Comparison of ENCODE assay signal across 33 cellular contexts in genomic region chr3:171755015-171755589, GRCh38. TPM values are rescaled to one million over a fixed set of nuclear protein-coding genes. Genes with fewer than 3 reads are reported as not detected.
A peak's percentile ranks its signal among the peaks of the same experiment; 100 is the strongest.
DNase-seq lines count a peak whose midpoint lies in the region; ATAC-seq, FAIRE-seq and TF ChIP-seq lines count a peak whose summit lies in the region.
"Had no signal": no experiment of that assay in that cellular context is flagged by ENCODE, and none has a peak within 500 bp of the region (broad histone marks: within the 10 kb centered on the region; RNA-seq: fewer than 3 reads in every experiment).

No MANE protein-coding gene starts in this region.

- RAD21 ChIA-PET in GM12878 (lab: Charles Lee; ENCODE audit: unreplicated experiment): interaction anchor here (0.8 to 7.7 kb wide), 8 partner anchors 10 to 746 kb away, joined by 3 to 119 read pairs (median 5); no protein-coding TSS in a partner anchor

- H3K9ac ChIP-seq in mammary epithelial cell (ENCODE audit: insufficient read depth, low read length) (no peak overlapping the region), GM12878 (ENCODE audit: control insufficient read depth, insufficient read depth, low read length) (no peak overlapping the region)
- H3K9ac ChIP-seq: KMS-11 had no signal

- WGBS in mammary epithelial cell (ENCODE audit: low coverage, missing lambda C conversion rate): 96% methylated on average over 2 of the region's 2 CpGs
- WGBS in GM12878 (ENCODE audit: insufficient coverage, insufficient replicate concordance, low lambda C conversion rate, missing lambda C conversion rate): 14% methylated on average over 2 of the region's 2 CpGs

- SMC1A ChIA-PET in GM12878 (lab: Charles Lee; ENCODE audit: uncharacterized antibody, unreplicated experiment): interaction anchor here (0.9 to 8.7 kb wide), 16 partner anchors 9 to 79 kb away, joined by 3 to 192 read pairs (median 4); no protein-coding TSS in a partner anchor

- FAIRE-seq in GM12878 (lab: Jason Lieb, UNC): no peak
- FAIRE-seq: HTR-8/SVneo, urothelium cell line had no signal

- peak; percentile 65 for ATAC-seq in GM12878
- ATAC-seq in HG03095 (IDR thresholded peaks at IDR 0.05; ENCODE audit: unreplicated experiment): no peak
- ATAC-seq: activated CD4-positive, alpha-beta T cell treated with anti-CD3 and anti-CD28 coated beads for 36 hours; left lobe of liver had no signal

- POLR2A ChIA-PET in MCF 10A (lab: Yijun Ruan, JAX): interaction anchor here (0.6 to 1.3 kb wide), 5 partner anchors 13 to 504 kb away, joined by 3 to 5 read pairs (median 3); no protein-coding TSS in a partner anchor
- POLR2A ChIA-PET in GM12878 (lab: Charles Lee): interaction anchor here (0.7 to 3.3 kb wide), 8 partner anchors 10 to 79 kb away, joined by 3 to 19 read pairs (median 5); partner anchors contain the start of gene PLD1

- TF ChIP-seq CTCF in mammary epithelial cell (conservative IDR thresholded peaks at IDR 0.05 in 1 of 2, IDR thresholded peaks at IDR 0.05 in 1 of 2; ENCODE audit: extremely low read depth in 1 of 2, insufficient read depth in 1 of 2, low read depth in 1 of 2, low read length in 2 of 2): no peak
- no peak for TF ChIP-seq CTCF in MCF 10A (IDR thresholded peaks at IDR 0.05; ENCODE audit: unreplicated experiment)
- TF ChIP-seq CTCF in NB4 (IDR thresholded peaks at IDR 0.05; ENCODE audit: low read depth, low read length): no peak
- TF ChIP-seq CTCF in GM12878 (IDR thresholded peaks at IDR 0.05 in 2 of 3, conservative IDR thresholded peaks at IDR 0.05 in 1 of 3; ENCODE audit: control insufficient read depth in 2 of 3, extremely low read depth in 1 of 3, insufficient read depth in 1 of 3, low read depth in 3 of 3, low read length in 3 of 3): no peak
- TF ChIP-seq CTCF in progenitor cell of endocrine pancreas (IDR thresholded peaks at IDR 0.05; ENCODE audit: unreplicated experiment): no peak
- no peak for TF ChIP-seq CTCF in GM10266 (IDR thresholded peaks at IDR 0.05; ENCODE audit: control insufficient read depth, insufficient read depth, low read depth, missing control alignments)

- H4K20me1 ChIP-seq in mammary epithelial cell (ENCODE audit: insufficient read depth, low read length) (no peaks in the 10 kb centered on the region), GM12878 (ENCODE audit: control insufficient read depth, insufficient read depth) (no peaks in the 10 kb centered on the region)

- CTCF ChIA-PET in mammary epithelial cell (lab: Charles Lee; ENCODE audit: low non-redundant PET): interaction anchor here (0.6 kb wide), 1 partner anchor 58 kb away, joined by 3 read pairs; no protein-coding TSS in a partner anchor
- CTCF ChIA-PET in MCF 10A (lab: Yijun Ruan, JAX): interaction anchor here (0.6 to 2.8 kb wide), 3 partner anchors 17 to 100 kb away, joined by 3 to 20 read pairs (median 3); no protein-coding TSS in a partner anchor
- CTCF ChIA-PET in GM12878 (lab: Yijun Ruan, JAX): interaction anchor here (0.6 to 12.1 kb wide), 5 partner anchors 14 to 646 kb away, joined by 3 to 210 read pairs (median 3); no protein-coding TSS in a partner anchor

- H3K27ac Mint-ChIP-seq in MCF 10A (ENCODE audit: low read depth, unreplicated experiment) (no peak overlapping the region), progenitor cell of endocrine pancreas (no peak overlapping the region)
- H3K27ac Mint-ChIP-seq: activated CD4-positive, alpha-beta T cell treated with anti-CD3 and anti-CD28 coated beads for 36 hours; activated naive CD8-positive, alpha-beta T cell treated with anti-CD3 and anti-CD28 coated beads, Interleukin-2, amount 10 ng/mL, durations not matched to agents 7 days and 5 days; CD8-positive, alpha-beta memory T cell; endodermal cell; stimulated activated naive B cell treated with anti-CD40 and anti-IgM and Interleukin-4, amounts not matched to agents 10 μg/mL and 1 μg/mL and 100 μg/mL, for 72 hours had no signal

- no peak for TF ChIP-seq RAD21 in GM12878 (IDR thresholded peaks at IDR 0.05; ENCODE audit: insufficient read depth, low read depth, low read length)

- no peaks in the 10 kb centered on the region for H3K27me3 ChIP-seq in mammary epithelial cell (ENCODE audit: insufficient read depth, low read length)
- H3K27me3 ChIP-seq in GM12878 (replicated peaks in 1 of 2; ENCODE audit: control insufficient read depth in 2 of 2, insufficient read depth in 2 of 2, low read length in 1 of 2): peaks cover 0 to 3% of the 10 kb centered on the region in 2 experiments; a peak in 1 of 4 replicates
- H3K27me3 ChIP-seq: ascending aorta, sigmoid colon had no signal

- dilution Hi-C loops in mammary epithelial cell (cut with HindIII; ENCODE audit: low sequenced_read_pairs): no loop called here

- in situ Hi-C loops in mammary epithelial cell (cut with MboI; ENCODE audit: low sequenced_read_pairs in 2 of 2) (no loop called here), GM12878 (cut with MboI) (no loop called here)

- no peaks in the 10 kb centered on the region for H3K79me2 ChIP-seq in mammary epithelial cell (ENCODE audit: insufficient read depth, low read length)
- H3K79me2 ChIP-seq in GM12878 (ENCODE audit: control insufficient read depth, insufficient read depth, low read length): no peaks in the 10 kb centered on the region

- BruUV-seq in mammary epithelial cell (replicated peaks; lab: Mats Ljungman, UMichigan) (no TSS peak), MCF 10A (replicated peaks; lab: Mats Ljungman, UMichigan) (no TSS peak), GM12878 (replicated peaks; lab: Mats Ljungman, UMichigan) (TSS peak; percentile 8)

- H3K4me2 ChIP-seq in mammary epithelial cell (ENCODE audit: insufficient read depth, low read depth, low read length) (no peak overlapping the region), GM12878 (ENCODE audit: control insufficient read depth, insufficient read depth) (peak overlapping the region; percentile 30; the same call in 1 of the 2 replicates)
- H3K4me2 ChIP-seq: KMS-11 had no signal

- H3K9me3 ChIP-seq in mammary epithelial cell (replicated peaks; ENCODE audit: insufficient read depth, low read length) (no peaks in the 10 kb centered on the region), GM12878 (replicated peaks; ENCODE audit: control insufficient read depth, insufficient read depth, low read length) (no peaks in the 10 kb centered on the region)
- H3K9me3 ChIP-seq: ascending aorta, HAP-1, prostate gland, sigmoid colon had no signal

- no peak for TF ChIP-seq EP300 in GM12878 (IDR thresholded peaks at IDR 0.05; ENCODE audit: borderline replicate concordance in 1 of 2, control insufficient read depth in 1 of 2, low read depth in 2 of 2, low read length in 2 of 2)

- intact Hi-C loops in mammary epithelial cell (cut with micrococcal nuclease): no loop called here
- intact Hi-C loops in MCF 10A (cut with micrococcal nuclease): no loop called here
- intact Hi-C loops in GM12878 (cut with micrococcal nuclease; ENCODE audit: unreplicated experiment): no loop called here

- TF ChIP-seq POLR2A in NB4 (IDR thresholded peaks at IDR 0.05; ENCODE audit: extremely low read depth, insufficient read length) (no peak), GM12878 (IDR thresholded peaks at IDR 0.05; ENCODE audit: low read depth, low read length) (no peak)

- peak overlapping the region; percentile 94 for H3K27ac ChIP-seq in mammary epithelial cell (ENCODE audit: insufficient read depth, low read depth, low read length)
- no peak overlapping the region; the same call in 1 of the 2 replicates for H3K27ac ChIP-seq in GM12878 (ENCODE audit: control insufficient read depth, insufficient read depth)
- H3K27ac ChIP-seq: ascending aorta, KMS-11, prostate gland, sigmoid colon, SK-N-MC had no signal

- H2AFZ ChIP-seq in mammary epithelial cell (ENCODE audit: low read depth, low read length): no peak overlapping the region
- H2AFZ ChIP-seq in GM12878 (ENCODE audit: control insufficient read depth, low read depth, low read length): no peak overlapping the region; the same call in 1 of the 2 replicates

- no peaks in the 10 kb centered on the region for H3K36me3 ChIP-seq in mammary epithelial cell (ENCODE audit: insufficient read depth, low read length)
- no peaks in the 10 kb centered on the region; a peak in 1 of 4 replicates for H3K36me3 ChIP-seq in GM12878 (ENCODE audit: control insufficient read depth in 2 of 2, insufficient read depth in 2 of 2, low read length in 1 of 2)
- H3K36me3 ChIP-seq: ascending aorta, HAP-1, prostate gland, sigmoid colon had no signal

- H3K4me1 ChIP-seq in mammary epithelial cell (ENCODE audit: insufficient read depth, low read length) (peaks cover 40% of the 10 kb centered on the region), GM12878 (ENCODE audit: control insufficient read depth, insufficient read depth, low read length) (no peaks in the 10 kb centered on the region; the same call in 1 of the 2 replicates)
- H3K4me1 ChIP-seq: HAP-1, prostate gland had no signal

- H3K4me3 Mint-ChIP-seq in MCF 10A (ENCODE audit: unreplicated experiment) (no peak overlapping the region), progenitor cell of endocrine pancreas (ENCODE audit: low read depth) (no peak overlapping the region)
- H3K4me3 Mint-ChIP-seq: activated CD4-positive, alpha-beta T cell treated with anti-CD3 and anti-CD28 coated beads for 36 hours; activated naive CD8-positive, alpha-beta T cell treated with anti-CD3 and anti-CD28 coated beads, Interleukin-2, amount 10 ng/mL, durations not matched to agents 7 days and 5 days; CD8-positive, alpha-beta memory T cell; endodermal cell; stimulated activated naive B cell treated with anti-CD40 and anti-IgM and Interleukin-4, amounts not matched to agents 10 μg/mL and 1 μg/mL and 100 μg/mL, for 72 hours had no signal

- H3K4me1 Mint-ChIP-seq in MCF 10A (ENCODE audit: insufficient read depth, unreplicated experiment) (no peaks in the 10 kb centered on the region), progenitor cell of endocrine pancreas (ENCODE audit: low read depth) (peaks cover 14% of the 10 kb centered on the region)
- H3K4me1 Mint-ChIP-seq: activated naive CD8-positive, alpha-beta T cell treated with anti-CD3 and anti-CD28 coated beads, Interleukin-2, amount 10 ng/mL, durations not matched to agents 7 days and 5 days; CD8-positive, alpha-beta memory T cell; endodermal cell; stimulated activated naive B cell treated with anti-CD40 and anti-IgM and Interleukin-4, amounts not matched to agents 10 μg/mL and 1 μg/mL and 100 μg/mL, for 72 hours had no signal

- H3K9me3 Mint-ChIP-seq in MCF 10A (ENCODE audit: unreplicated experiment) (no peaks in the 10 kb centered on the region), progenitor cell of endocrine pancreas (ENCODE audit: low read depth) (no peaks in the 10 kb centered on the region)
- H3K9me3 Mint-ChIP-seq: activated naive CD8-positive, alpha-beta T cell treated with anti-CD3 and anti-CD28 coated beads, Interleukin-2, amount 10 ng/mL, durations not matched to agents 7 days and 5 days; CD8-positive, alpha-beta memory T cell; endodermal cell; stimulated activated naive B cell treated with anti-CD40 and anti-IgM and Interleukin-4, amounts not matched to agents 10 μg/mL and 1 μg/mL and 100 μg/mL, for 72 hours had no signal

- DNase-seq in mammary epithelial cell (no peak), MCF 10A (ENCODE audit: unreplicated experiment) (no peak), NB4 (ENCODE audit: low read depth) (peak; percentile 56), GM12878 (ENCODE audit: low read depth, low spot score) (no peak), NCI-H1436 treated with DMSO at 0.1 percent for 48 hours (lab: John Stamatoyannopoulos, UW) (no peak), progenitor cell of endocrine pancreas (ENCODE audit: low spot score, unreplicated experiment) (no peak), GM10266 (ENCODE audit: extremely low spot score) (no peak)
- DNase-seq: activated CD4-positive, alpha-beta T cell treated with anti-CD3 and anti-CD28 coated beads for 36 hours; activated CD8-positive, alpha-beta memory T cell treated with anti-CD3 and anti-CD28 coated beads for 24 hours; activated effector memory CD4-positive, alpha-beta T cell treated with anti-CD3 and anti-CD28 coated beads, Interleukin-2, amount 50 U/mL, for 16 hours; activated naive CD8-positive, alpha-beta T cell treated with anti-CD3 and anti-CD28 coated beads, Interleukin-2, amount 10 ng/mL, durations not matched to agents 7 days and 5 days; activated T-cell treated with anti-CD3 and anti-CD28 coated beads, Interleukin-2, amount 50 U/mL, for 1 hour; CD8-positive, alpha-beta memory T cell; DMS153; endodermal cell; mesendoderm; NCI-H1092; NCI-H2029; NCI-H526 treated with DMSO at 0.1 percent for 48 hours; RPMI8226; sigmoid colon; stimulated activated CD4-positive, alpha-beta T cell treated with anti-CD3 and anti-CD28 coated beads, Interleukin-4, amount 100 ng/mL, for 4 hours; stimulated activated naive B cell treated with anti-CD40 and anti-IgM and Interleukin-4, amounts not matched to agents 10 μg/mL and 1 μg/mL and 100 μg/mL, for 72 hours; T-helper 2 cell had no signal

- H3K4me3 ChIP-seq in mammary epithelial cell (replicated peaks in 1 of 3; ENCODE audit: insufficient read depth in 1 of 3, low read depth in 2 of 3, low read length in 3 of 3): no peak overlapping the region
- H3K4me3 ChIP-seq in NB4 (ENCODE audit: low read depth, low read length): no peak overlapping the region
- no peak overlapping the region for H3K4me3 ChIP-seq in GM12878
- H3K4me3 ChIP-seq: ascending aorta, HAP-1, prostate gland, sigmoid colon, SK-N-MC had no signal

- H3K27me3 Mint-ChIP-seq in MCF 10A (ENCODE audit: insufficient read depth, unreplicated experiment): no peaks in the 10 kb centered on the region
- no peaks in the 10 kb centered on the region for H3K27me3 Mint-ChIP-seq in progenitor cell of endocrine pancreas
- H3K27me3 Mint-ChIP-seq: stimulated activated naive B cell treated with anti-CD40 and anti-IgM and Interleukin-4, amounts not matched to agents 10 μg/mL and 1 μg/mL and 100 μg/mL, for 72 hours had no signal

- no peaks in the 10 kb centered on the region for H3K36me3 Mint-ChIP-seq in MCF 10A (ENCODE audit: insufficient read depth, unreplicated experiment)
- H3K36me3 Mint-ChIP-seq in progenitor cell of endocrine pancreas (ENCODE audit: insufficient read depth): peaks cover 2% of the 10 kb centered on the region
- H3K36me3 Mint-ChIP-seq: activated naive CD8-positive, alpha-beta T cell treated with anti-CD3 and anti-CD28 coated beads, Interleukin-2, amount 10 ng/mL, durations not matched to agents 7 days and 5 days; CD8-positive, alpha-beta memory T cell; stimulated activated naive B cell treated with anti-CD40 and anti-IgM and Interleukin-4, amounts not matched to agents 10 μg/mL and 1 μg/mL and 100 μg/mL, for 72 hours had no signal

RNA-seq across cellular contexts. Expression of gene PLD1, which starts 55.2 kb away (rescaled TPM):
- total RNA-seq in mammary epithelial cell (10 to 100 TPM; 13.9 to 19.0 TPM), MCF 10A (2022) (8.0 and 14.8 TPM in 2 replicates), GM12878 (2014; rRNA removed) (3.2 and 4.4 TPM in 2 replicates), GM12878 (2014; rRNA removed; fragmentation: Illumina TruSeq; extraction: Trizol) (3.8 and 5.1 TPM in 2 replicates), GM12878 (2021) (7.5 and 7.8 TPM in 2 replicates), progenitor cell of endocrine pancreas (143 and 156 TPM in 2 replicates)
- polyA plus RNA-seq in mammary epithelial cell (7.5 TPM), GM12878 (2011; rRNA removed) (108 and 130 TPM in 2 replicates), GM12878 (2014; fragmentation: Illumina TruSeq; extraction: Trizol) (3.4 and 6.5 TPM in 2 replicates), GM12878 (2014; fragmentation: Nextera tagmentation; extraction: Ambion mirVana) (1 to 10 TPM; 3.1 to 3.4 TPM), GM12878 (2014; rRNA removed) (2.4 and 2.9 TPM in 2 replicates), GM12878 (2016; fragmentation: Nextera tagmentation; extraction: Ambion mirVana) (1 to 10 TPM; 4.3 to 5.8 TPM)
- 16.3 TPM for polyA minus RNA-seq in mammary epithelial cell
- total RNA-seq in GM12878 (2013; cell fraction: nucleolus; rRNA removed): 526 and 546 TPM in 2 replicates
- polyA plus RNA-seq in GM12878 (2011; ENCODE audit: low read depth): 2.0 TPM
- 53.4 and 59.3 TPM in 2 replicates for polyA plus RNA-seq in GM12878 (2011; cell fraction: cytosol; rRNA removed)
- 108 and 131 TPM in 2 replicates for polyA plus RNA-seq in GM12878 (2011; cell fraction: nucleus; rRNA removed)
- polyA plus RNA-seq in GM12878 (2012): 1.2 and 2.7 TPM in 2 replicates
- 228 and 285 TPM in 2 replicates for polyA minus RNA-seq in GM12878 (2011; rRNA and poly(A)+ RNA removed)
- polyA minus RNA-seq in GM12878 (2011; cell fraction: cytosol; rRNA and poly(A)+ RNA removed): 42.9 and 75.5 TPM in 2 replicates
- 205 and 292 TPM in 2 replicates for polyA minus RNA-seq in GM12878 (2011; cell fraction: nucleus; rRNA and poly(A)+ RNA removed)
